1 cellular context compared by ENCODE assay signal in genomic region chrX:302975-303374, GRCh38.
TF ChIP-seq lines count a peak whose summit lies in the region.

No MANE protein-coding gene starts in this region.

TF ChIP-seq in GM12878, 131 proteins besides CTCF, POLR2A, EP300 and RAD21:
- TF ChIP-seq, protein P1, sequence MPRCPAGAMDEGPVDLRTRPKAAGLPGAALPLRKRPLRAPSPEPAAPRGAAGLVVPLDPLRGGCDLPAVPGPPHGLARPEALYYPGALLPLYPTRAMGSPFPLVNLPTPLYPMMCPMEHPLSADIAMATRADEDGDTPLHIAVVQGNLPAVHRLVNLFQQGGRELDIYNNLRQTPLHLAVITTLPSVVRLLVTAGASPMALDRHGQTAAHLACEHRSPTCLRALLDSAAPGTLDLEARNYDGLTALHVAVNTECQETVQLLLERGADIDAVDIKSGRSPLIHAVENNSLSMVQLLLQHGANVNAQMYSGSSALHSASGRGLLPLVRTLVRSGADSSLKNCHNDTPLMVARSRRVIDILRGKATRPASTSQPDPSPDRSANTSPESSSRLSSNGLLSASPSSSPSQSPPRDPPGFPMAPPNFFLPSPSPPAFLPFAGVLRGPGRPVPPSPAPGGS (IDR thresholded peaks at IDR 0.05; ENCODE audit: borderline replicate concordance, insufficient read depth, low read depth, low read length, poor library complexity, severe bottlenecking) = no peak
- no peak for TF ChIP-seq IRF4 (IDR thresholded peaks at IDR 0.05; ENCODE audit: low read depth, low read length)
- no peak for TF ChIP-seq MTA3 (IDR thresholded peaks at IDR 0.05; ENCODE audit: borderline replicate concordance, low read length)
- no peak for TF ChIP-seq MEF2A (IDR thresholded peaks at IDR 0.05; ENCODE audit: insufficient read depth, low read depth, low read length)
- no peak for TF ChIP-seq TARDBP (IDR thresholded peaks at IDR 0.05; ENCODE audit: borderline replicate concordance)
- no peak for TF ChIP-seq ZNF274 (IDR thresholded peaks at IDR 0.05; ENCODE audit: insufficient read depth, insufficient read length)
- TF ChIP-seq, protein P2, sequence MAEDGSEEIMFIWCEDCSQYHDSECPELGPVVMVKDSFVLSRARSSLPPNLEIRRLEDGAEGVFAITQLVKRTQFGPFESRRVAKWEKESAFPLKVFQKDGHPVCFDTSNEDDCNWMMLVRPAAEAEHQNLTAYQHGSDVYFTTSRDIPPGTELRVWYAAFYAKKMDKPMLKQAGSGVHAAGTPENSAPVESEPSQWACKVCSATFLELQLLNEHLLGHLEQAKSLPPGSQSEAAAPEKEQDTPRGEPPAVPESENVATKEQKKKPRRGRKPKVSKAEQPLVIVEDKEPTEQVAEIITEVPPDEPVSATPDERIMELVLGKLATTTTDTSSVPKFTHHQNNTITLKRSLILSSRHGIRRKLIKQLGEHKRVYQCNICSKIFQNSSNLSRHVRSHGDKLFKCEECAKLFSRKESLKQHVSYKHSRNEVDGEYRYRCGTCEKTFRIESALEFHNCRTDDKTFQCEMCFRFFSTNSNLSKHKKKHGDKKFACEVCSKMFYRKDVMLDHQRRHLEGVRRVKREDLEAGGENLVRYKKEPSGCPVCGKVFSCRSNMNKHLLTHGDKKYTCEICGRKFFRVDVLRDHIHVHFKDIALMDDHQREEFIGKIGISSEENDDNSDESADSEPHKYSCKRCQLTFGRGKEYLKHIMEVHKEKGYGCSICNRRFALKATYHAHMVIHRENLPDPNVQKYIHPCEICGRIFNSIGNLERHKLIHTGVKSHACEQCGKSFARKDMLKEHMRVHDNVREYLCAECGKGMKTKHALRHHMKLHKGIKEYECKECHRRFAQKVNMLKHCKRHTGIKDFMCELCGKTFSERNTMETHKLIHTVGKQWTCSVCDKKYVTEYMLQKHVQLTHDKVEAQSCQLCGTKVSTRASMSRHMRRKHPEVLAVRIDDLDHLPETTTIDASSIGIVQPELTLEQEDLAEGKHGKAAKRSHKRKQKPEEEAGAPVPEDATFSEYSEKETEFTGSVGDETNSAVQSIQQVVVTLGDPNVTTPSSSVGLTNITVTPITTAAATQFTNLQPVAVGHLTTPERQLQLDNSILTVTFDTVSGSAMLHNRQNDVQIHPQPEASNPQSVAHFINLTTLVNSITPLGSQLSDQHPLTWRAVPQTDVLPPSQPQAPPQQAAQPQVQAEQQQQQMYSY (CRISPR knock-in tag; IDR thresholded peaks at IDR 0.05) = no peak
- no peak for TF ChIP-seq SIN3A (IDR thresholded peaks at IDR 0.05; ENCODE audit: low read depth, low read length)
- no peak for TF ChIP-seq PAX8 (IDR thresholded peaks at IDR 0.05)
- TF ChIP-seq NBN (IDR thresholded peaks at IDR 0.05) = no peak
- TF ChIP-seq STAT1 (conservative IDR thresholded peaks at IDR 0.05) = no peak
- no peak for TF ChIP-seq TCF7 (IDR thresholded peaks at IDR 0.05; ENCODE audit: borderline replicate concordance)
- TF ChIP-seq CBX3 (IDR thresholded peaks at IDR 0.05; ENCODE audit: borderline replicate concordance, low read depth) = no peak
- no peak for TF ChIP-seq POLR2AphosphoS2 (IDR thresholded peaks at IDR 0.05; ENCODE audit: low read depth, low read length)
